Comparison of ENCODE assay signal across 8 cellular contexts in the genomic region with DNA sequence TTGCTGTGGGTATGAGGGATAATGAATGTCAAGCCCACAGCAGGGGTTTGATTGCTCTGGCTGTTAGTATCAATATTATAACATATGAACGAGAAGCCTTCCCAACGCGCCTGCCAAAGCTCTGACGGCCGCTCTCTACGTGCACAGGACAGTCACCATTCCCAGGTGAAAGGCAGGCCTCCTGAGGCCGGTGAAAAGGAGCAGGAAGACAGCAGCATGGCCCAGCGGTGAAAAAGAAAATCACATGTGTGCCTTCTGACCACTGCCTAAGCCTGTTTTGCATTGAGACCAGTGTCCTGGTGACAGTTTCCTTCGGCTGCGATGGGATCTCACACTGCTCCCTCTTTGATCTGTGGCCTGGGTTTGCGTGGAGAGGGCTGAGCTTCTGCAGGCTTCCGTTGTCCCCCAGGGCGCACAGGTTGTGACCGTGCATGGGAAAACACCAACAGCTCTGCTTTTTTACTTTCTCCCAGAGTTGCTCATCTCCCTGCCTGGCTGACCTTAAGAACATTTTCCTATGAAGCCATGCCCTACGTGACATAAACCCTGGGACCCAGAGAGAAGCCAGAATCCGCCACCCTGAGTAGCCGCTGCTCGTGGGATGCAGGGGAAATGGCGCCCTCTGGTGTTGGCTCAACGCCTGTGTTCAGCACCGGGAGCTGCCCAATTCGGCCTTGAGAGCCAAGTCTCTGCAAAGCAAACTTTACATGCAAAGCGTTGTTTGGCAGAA.
DNase-seq lines count a peak whose midpoint lies in the region; ATAC-seq and TF ChIP-seq lines count a peak whose summit lies in the region.

No MANE protein-coding gene starts in this region.

- no peak overlapping the region for H2AFZ ChIP-seq in OCI-LY1 (ENCODE audit: low read length)

- no peaks in the 10 kb centered on the region for H4K20me1 ChIP-seq in OCI-LY1 (ENCODE audit: insufficient read depth, low read length)

- intact Hi-C loops in left ventricle myocardium superior (cut with micrococcal nuclease), result no loop called here
- intact Hi-C loops in sciatic nerve (cut with DNase I), result no loop called here
- intact Hi-C loops in posterior vena cava (cut with DNase I), result no loop called here

- H3K4me2 ChIP-seq in OCI-LY1 (ENCODE audit: low read length), result no peak overlapping the region

- H3K9me2 ChIP-seq in OCI-LY1 (ENCODE audit: low read depth, low read length), result no peaks in the 10 kb centered on the region

- DNase-seq in activated gamma-delta T cell treated with anti-CD3 and anti-CD28 coated beads, Interleukin-2, amount 50 U/mL, for 16 hours (ENCODE audit: low read depth), result peak; percentile 5
- DNase-seq in left ventricle myocardium superior (peak; percentile 70), sciatic nerve (ENCODE audit: low spot score) (peak; percentile 67), posterior vena cava (ENCODE audit: low spot score) (no peak)

- H3K27ac ChIP-seq in C4-2B, result no peak overlapping the region
- H3K27ac ChIP-seq in HEK293 (ENCODE audit: extremely low read depth, low read depth, low read length), result no peak overlapping the region
- H3K27ac ChIP-seq in OCI-LY1 (ENCODE audit: low read depth, low read length, poor library complexity, severe bottlenecking), result no peak overlapping the region

- no peaks in the 10 kb centered on the region for H3F3A ChIP-seq in OCI-LY1 (ENCODE audit: insufficient read depth, low read length)

- no peaks in the 10 kb centered on the region for H3K79me2 ChIP-seq in OCI-LY1 (ENCODE audit: insufficient read depth, low read length)

- H3K36me3 ChIP-seq in HEK293 (ENCODE audit: control insufficient read depth in 2 of 2, insufficient read depth in 1 of 2, low read length in 2 of 2), result no peaks in the 10 kb centered on the region
- no peaks in the 10 kb centered on the region for H3K36me3 ChIP-seq in OCI-LY1 (ENCODE audit: insufficient read depth, low read length)

- H3K9me3 ChIP-seq in HEK293 (ENCODE audit: control insufficient read depth, insufficient read depth, low read depth, low read length) (no peaks in the 10 kb centered on the region), OCI-LY1 (ENCODE audit: low read length) (no peaks in the 10 kb centered on the region)

- POLR2A ChIA-PET in HEK293 (lab: Yijun Ruan, JAX), result no interaction called here

- H3K4me1 ChIP-seq in HEK293 (ENCODE audit: control insufficient read depth, insufficient read depth, low read length) (no peaks in the 10 kb centered on the region), OCI-LY1 (ENCODE audit: insufficient read depth, low read length, severe bottlenecking) (no peaks in the 10 kb centered on the region)

- CTCF ChIA-PET in HEK293 (lab: Yijun Ruan, JAX), result interaction anchor here (0.6 to 2.8 kb wide), 31 partner anchors 9 to 781 kb away, joined by 3 to 48 read pairs (median 4); no protein-coding TSS in a partner anchor

- TF ChIP-seq CTCF in C4-2B (conservative IDR thresholded peaks at IDR 0.05) (peak; percentile 100), HEK293 (tag by site-specific recombination; IDR thresholded peaks at IDR 0.05) (peak; percentile 35; the same call in 1 of the 2 replicates), OCI-LY1 (IDR thresholded peaks at IDR 0.05; ENCODE audit: low read length) (peak; percentile 88)

- no peaks in the 10 kb centered on the region for H3K27me3 ChIP-seq in OCI-LY1 (ENCODE audit: insufficient read depth, low read length)

- ATAC-seq in left ventricle myocardium superior (peak; percentile 58), sciatic nerve (no peak), esophagus mucosa (no peak)

- H3K4me3 ChIP-seq in HEK293 (ENCODE audit: low read depth, low read length) (no peak overlapping the region), OCI-LY1 (ENCODE audit: low read depth, low read length, poor library complexity, severe bottlenecking) (no peak overlapping the region)

- H3K9ac ChIP-seq in OCI-LY1 (ENCODE audit: low read length), result no peak overlapping the region

TF ChIP-seq in HEK293, 187 proteins besides CTCF, POLR2A, EP300 and RAD21:
- TF ChIP-seq ZNF837 (tag by site-specific recombination; IDR thresholded peaks at IDR 0.05), result no peak
- peak; percentile 38; the same call in 1 of the 2 replicates for TF ChIP-seq REST (tag by site-specific recombination; IDR thresholded peaks at IDR 0.05)
- peak; percentile 51 for TF ChIP-seq ZNF654 (tag by site-specific recombination; IDR thresholded peaks at IDR 0.05; ENCODE audit: low read depth)

Comparison
In these comparisons a context has a peak if more than half of its experiments do, and no peak if none do; other contexts are left out.
1. CTCF ChIP-seq: peak in every context shown above with its lines; median percentile 100 in C4-2B; 88 in OCI-LY1; 35 in HEK293.